ENCODE assay signal across 28 cellular contexts in genomic region chr2:5367321-5367720, GRCh38.
"Had no signal": no experiment of that assay in that cellular context is flagged by ENCODE, and none has a peak within 500 bp of the region (broad histone marks: within the 10 kb centered on the region; RNA-seq: fewer than 3 reads in every experiment).

No MANE protein-coding gene starts in this region.

- H3K27me3 Mint-ChIP-seq: activated CD4-positive, alpha-beta memory T cell treated with anti-CD3 and anti-CD28 coated beads for 36 hours; activated CD4-positive, alpha-beta T cell treated with anti-CD3 and anti-CD28 coated beads for 36 hours; activated CD4-positive, alpha-beta T cell treated with anti-CD3 and anti-CD28 coated beads, Interleukin-2, amount 10 ng/mL, durations not matched to agents 24 days and 14 days; activated CD8-positive, alpha-beta memory T cell treated with anti-CD3 and anti-CD28 coated beads, Interleukin-2, amount 10 ng/mL, durations not matched to agents 7 days and 5 days; activated naive CD8-positive, alpha-beta T cell treated with anti-CD3 and anti-CD28 coated beads, Interleukin-2, amount 50 U/mL, for 24 hours had no signal

- H3K36me3 Mint-ChIP-seq: activated CD4-positive, alpha-beta memory T cell treated with anti-CD3 and anti-CD28 coated beads for 36 hours; activated CD8-positive, alpha-beta memory T cell treated with anti-CD3 and anti-CD28 coated beads, Interleukin-2, amount 10 ng/mL, durations not matched to agents 7 days and 5 days; activated naive CD4-positive, alpha-beta T cell treated with anti-CD3 and anti-CD28 coated beads, Interleukin-2, amount 50 U/mL, for 24 hours; activated naive CD8-positive, alpha-beta T cell treated with anti-CD3 and anti-CD28 coated beads for 36 hours had no signal

- ATAC-seq: activated CD4-positive, alpha-beta T cell treated with anti-CD3 and anti-CD28 coated beads for 36 hours; activated CD8-positive, alpha-beta memory T cell treated with anti-CD3 and anti-CD28 coated beads, Interleukin-2, amount 10 ng/mL, durations not matched to agents 7 days and 5 days; activated CD8-positive, alpha-beta T cell treated with anti-CD3 and anti-CD28 coated beads, Interleukin-2, amount 10 ng/mL, durations not matched to agents 7 days and 5 days; activated naive CD8-positive, alpha-beta T cell treated with anti-CD3 and anti-CD28 coated beads, Interleukin-2, amount 50 U/mL, for 24 hours; body of pancreas had no signal

- H3K9me3 Mint-ChIP-seq: activated CD4-positive, alpha-beta memory T cell treated with anti-CD3 and anti-CD28 coated beads for 36 hours; activated CD4-positive, alpha-beta T cell treated with anti-CD3 and anti-CD28 coated beads, Interleukin-2, amount 10 ng/mL, durations not matched to agents 24 days and 14 days; activated naive CD4-positive, alpha-beta T cell treated with anti-CD3 and anti-CD28 coated beads, Interleukin-2, amount 50 U/mL, for 24 hours; activated naive CD8-positive, alpha-beta T cell treated with anti-CD3 and anti-CD28 coated beads, Interleukin-2, amount 50 U/mL, for 24 hours; activated T-helper 1 cell treated with anti-CD3 and anti-CD28 coated beads, Interleukin-12 subunit alpha, Interleukin-12 subunit beta, Interleukin-2, Interleukin-4 antibody, amounts not matched to agents 30 ng/mL and 10 ng/mL and 1 ng/mL, durations not matched to agents 14 hours and 24 hours and 36 hours; activated T-helper 2 cell treated with anti-CD3 and anti-CD28 coated beads, Interferon-gamma antibody, Interleukin-2, Interleukin-4, amounts not matched to agents 10 μg/mL and 5 μg/mL and 100 μg/mL, durations not matched to agents 14 hours and 24 hours and 36 hours had no signal

- H3K4me3 Mint-ChIP-seq: activated CD4-positive, alpha-beta memory T cell treated with anti-CD3 and anti-CD28 coated beads for 36 hours; activated CD4-positive, alpha-beta T cell treated with anti-CD3 and anti-CD28 coated beads for 36 hours; activated CD4-positive, alpha-beta T cell treated with anti-CD3 and anti-CD28 coated beads, Interleukin-2, amount 10 ng/mL, durations not matched to agents 24 days and 14 days; activated CD8-positive, alpha-beta memory T cell treated with anti-CD3 and anti-CD28 coated beads, Interleukin-2, amount 10 ng/mL, durations not matched to agents 7 days and 5 days; activated CD8-positive, alpha-beta T cell treated with anti-CD3 and anti-CD28 coated beads, Interleukin-2, amount 10 ng/mL, durations not matched to agents 7 days and 5 days; activated naive CD4-positive, alpha-beta T cell treated with anti-CD3 and anti-CD28 coated beads for 36 hours; activated naive CD4-positive, alpha-beta T cell treated with anti-CD3 and anti-CD28 coated beads, Interleukin-2, amount 50 U/mL, for 24 hours; activated naive CD8-positive, alpha-beta T cell treated with anti-CD3 and anti-CD28 coated beads for 36 hours; activated naive CD8-positive, alpha-beta T cell treated with anti-CD3 and anti-CD28 coated beads, Interleukin-2, amount 50 U/mL, for 24 hours; activated T-helper 1 cell treated with anti-CD3 and anti-CD28 coated beads, Interleukin-12 subunit alpha, Interleukin-12 subunit beta, Interleukin-2, Interleukin-4 antibody, amounts not matched to agents 30 ng/mL and 10 ng/mL and 1 ng/mL, durations not matched to agents 14 hours and 24 hours and 36 hours had no signal

- DNase-seq: activated CD4-positive, alpha-beta memory T cell treated with anti-CD3 and anti-CD28 coated beads for 36 hours; activated CD4-positive, alpha-beta T cell treated with anti-CD3 and anti-CD28 coated beads for 36 hours; activated CD4-positive, alpha-beta T cell treated with anti-CD3 and anti-CD28 coated beads, Interleukin-2, amount 10 ng/mL, durations not matched to agents 24 days and 14 days; activated CD4-positive, CD25-positive, alpha-beta regulatory T cell; activated CD4-positive, CD25-positive, alpha-beta regulatory T cell treated with anti-CD3 and anti-CD28 coated beads, Interleukin-2, amount 50 U/mL, for 72 hours; activated CD8-positive, alpha-beta memory T cell treated with anti-CD3 and anti-CD28 coated beads, Interleukin-2, amount 10 ng/mL, durations not matched to agents 7 days and 5 days; activated CD8-positive, alpha-beta memory T cell treated with anti-CD3 and anti-CD28 coated beads, Interleukin-2, amount 50 U/mL, for 4 hours; activated CD8-positive, alpha-beta T cell treated with anti-CD3 and anti-CD28 coated beads, Interleukin-2, amount 10 ng/mL, durations not matched to agents 7 days and 5 days; activated effector memory CD4-positive, alpha-beta T cell treated with anti-CD3 and anti-CD28 coated beads, Interleukin-2, amount 50 U/mL, for 16 hours; activated naive CD4-positive, alpha-beta T cell treated with anti-CD3 and anti-CD28 coated beads for 36 hours; activated naive CD8-positive, alpha-beta T cell treated with anti-CD3 and anti-CD28 coated beads for 36 hours; activated naive CD8-positive, alpha-beta T cell treated with anti-CD3 and anti-CD28 coated beads, Interleukin-2, amount 50 U/mL, for 24 hours; activated T-cell treated with anti-CD3 and anti-CD28 coated beads, Interleukin-2, amount 50 U/mL, for 1 hour; activated T-cell treated with anti-CD3 and anti-CD28 coated beads, Interleukin-2, amount 50 U/mL, for 48 hours; adrenal gland; amygdala; aorta; body of pancreas; caudate nucleus; cortex of kidney; dermis blood vessel endothelial cell; effector CD4-positive, alpha-beta T cell; foreskin fibroblast; head of caudate nucleus; T-helper 2 cell had no signal

- H3K27ac Mint-ChIP-seq: activated CD4-positive, alpha-beta memory T cell treated with anti-CD3 and anti-CD28 coated beads for 36 hours; activated CD4-positive, alpha-beta T cell treated with anti-CD3 and anti-CD28 coated beads for 36 hours; activated CD4-positive, alpha-beta T cell treated with anti-CD3 and anti-CD28 coated beads, Interleukin-2, amount 10 ng/mL, durations not matched to agents 24 days and 14 days; activated CD8-positive, alpha-beta memory T cell treated with anti-CD3 and anti-CD28 coated beads, Interleukin-2, amount 10 ng/mL, durations not matched to agents 7 days and 5 days; activated CD8-positive, alpha-beta T cell treated with anti-CD3 and anti-CD28 coated beads, Interleukin-2, amount 10 ng/mL, durations not matched to agents 7 days and 5 days; activated naive CD4-positive, alpha-beta T cell treated with anti-CD3 and anti-CD28 coated beads for 36 hours; activated naive CD4-positive, alpha-beta T cell treated with anti-CD3 and anti-CD28 coated beads, Interleukin-2, amount 50 U/mL, for 24 hours; activated naive CD8-positive, alpha-beta T cell treated with anti-CD3 and anti-CD28 coated beads for 36 hours; activated naive CD8-positive, alpha-beta T cell treated with anti-CD3 and anti-CD28 coated beads, Interleukin-2, amount 50 U/mL, for 24 hours; activated T-helper 1 cell treated with anti-CD3 and anti-CD28 coated beads, Interleukin-12 subunit alpha, Interleukin-12 subunit beta, Interleukin-2, Interleukin-4 antibody, amounts not matched to agents 30 ng/mL and 10 ng/mL and 1 ng/mL, durations not matched to agents 14 hours and 24 hours and 36 hours; activated T-helper 2 cell treated with anti-CD3 and anti-CD28 coated beads, Interferon-gamma antibody, Interleukin-2, Interleukin-4, amounts not matched to agents 10 μg/mL and 5 μg/mL and 100 μg/mL, durations not matched to agents 14 hours and 24 hours and 36 hours had no signal

- H3K4me1 Mint-ChIP-seq: activated CD4-positive, alpha-beta T cell treated with anti-CD3 and anti-CD28 coated beads for 36 hours; activated naive CD8-positive, alpha-beta T cell treated with anti-CD3 and anti-CD28 coated beads for 36 hours; activated naive CD8-positive, alpha-beta T cell treated with anti-CD3 and anti-CD28 coated beads, Interleukin-2, amount 50 U/mL, for 24 hours had no signal
